ENCODE assay signal across 8 cellular contexts in the genomic region with DNA sequence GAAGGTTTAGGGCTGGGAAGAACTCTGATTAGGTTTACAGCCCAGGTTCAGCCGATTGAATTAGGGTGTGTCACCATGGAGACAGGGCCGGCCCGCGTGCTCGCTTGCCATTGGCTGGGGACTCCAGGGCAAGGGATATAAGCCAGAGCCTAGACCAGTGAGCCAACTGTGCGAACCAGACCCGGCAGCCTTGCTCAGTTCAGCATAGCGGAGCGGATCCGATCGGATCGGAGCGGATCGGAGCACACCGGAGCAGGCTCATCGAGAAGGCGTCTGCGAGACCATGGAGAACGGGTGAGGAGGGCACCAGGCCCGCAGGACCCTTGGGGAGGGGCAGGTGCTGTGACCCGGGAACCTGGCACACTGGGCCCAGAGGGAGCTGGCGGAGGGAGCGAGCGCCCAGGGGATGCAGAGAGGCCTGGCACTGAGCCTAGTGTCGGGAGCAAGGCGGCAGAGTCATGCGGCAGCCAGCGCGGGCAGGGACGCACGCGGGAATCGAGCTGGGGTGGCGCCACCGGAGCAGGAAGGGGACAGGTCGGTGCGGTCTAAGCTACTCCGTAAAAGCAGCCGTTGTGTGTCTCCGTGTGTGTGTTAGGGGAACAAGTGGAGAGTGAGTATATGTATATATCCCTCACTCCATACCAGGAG. TPM values are rescaled to one million over a fixed set of nuclear protein-coding genes. Genes with fewer than 3 reads are reported as not detected.
A peak's percentile ranks its signal among the peaks of the same experiment; 100 is the strongest.
DNase-seq lines count a peak whose midpoint lies in the region; ATAC-seq, FAIRE-seq and TF ChIP-seq lines count a peak whose summit lies in the region.

Gene PNP, plus strand, starts transcription at position 165 of the 648 bp plus-strand sequence. Its CDS starts 119 bp downstream, at position 284.

- peak within 1 kb of the TSS; percentile 63 for H3K27ac ChIP-seq in H1 (ENCODE audit: low read depth, low read length)
- peak within 1 kb of the TSS; percentile 62 for H3K27ac ChIP-seq in mesendoderm (ENCODE audit: low read depth, low read length)

- 1% methylated on average over 40 of the region's 40 CpGs; no CpG with 5 or more reads in 1 of the 2 experiments for WGBS in H1 (ENCODE audit: extremely low coverage in 1 of 2, insufficient coverage in 1 of 2, insufficient read length in 1 of 2, insufficient replicate concordance in 2 of 2, low coverage in 1 of 2, low lambda C conversion rate in 2 of 2, missing lambda C conversion rate in 1 of 2), 2 experiments
- no CpG with 5 or more reads among the region's 40 CpGs for WGBS in mesendoderm (ENCODE audit: extremely low coverage, insufficient coverage, low lambda C conversion rate)

- CTCF ChIA-PET in H1 (lab: Charles Lee; ENCODE audit: partially characterized antibody): interaction anchor here (1.2 to 1.7 kb wide), 3 partner anchors 54 to 144 kb away, joined by 3 to 10 read pairs (median 4); no protein-coding TSS in a partner anchor

- H2BK120ac ChIP-seq in H1 (replicated peaks; ENCODE audit: low read depth, low read length) (peak within 1 kb of the TSS; percentile 59), mesendoderm (ENCODE audit: low read depth, low read length) (no peak within 1 kb of the TSS)

- H3K23ac ChIP-seq in H1 (ENCODE audit: insufficient read length) (no peak within 1 kb of the TSS), mesendoderm (ENCODE audit: low read length) (peak within 1 kb of the TSS; percentile 52)

- H3K56ac ChIP-seq in H1 (replicated peaks; ENCODE audit: insufficient read length, low read depth, low read length) (peak within 1 kb of the TSS; percentile 56), mesendoderm (ENCODE audit: low read length) (peak within 1 kb of the TSS; percentile 89)

- TF ChIP-seq RAD21 in H1 (IDR thresholded peaks at IDR 0.05 in 1 of 2, conservative IDR thresholded peaks at IDR 0.05 in 1 of 2; ENCODE audit: low read depth in 2 of 2, low read length in 2 of 2): no peak; a peak in 1 of 4 replicates

- H3K9me3 ChIP-seq in H1 (ENCODE audit: insufficient read depth in 2 of 2, low read depth in 1 of 2, low read length in 1 of 2): no peaks in the 10 kb centered on the region

- H3K4me3 ChIP-seq in H1 (ENCODE audit: extremely low read depth in 1 of 4, insufficient read depth in 2 of 4, low read depth in 3 of 4, low read length in 4 of 4) (peak within 1 kb of the TSS; percentile 85 to 97 (median 90)), mesendoderm (ENCODE audit: low read length) (peak within 1 kb of the TSS; percentile 60)

- H4K91ac ChIP-seq in H1 (replicated peaks; ENCODE audit: insufficient read length, low read length): peak within 1 kb of the TSS; percentile 86

- H3K23me2 ChIP-seq in H1 (ENCODE audit: low read depth, low read length): peaks cover 10% of the 10 kb centered on the region

- H2BK15ac ChIP-seq in H1 (ENCODE audit: low read length): 0 out of 2 replicates have a peak within 1 kb of the TSS, but pooled peaks have one; percentile 76
- H2BK15ac ChIP-seq in mesendoderm (replicated peaks; ENCODE audit: low read depth): no peak within 1 kb of the TSS

- H3K79me2 ChIP-seq in H1 (ENCODE audit: control insufficient read depth in 1 of 2, insufficient read depth in 2 of 2, low read length in 2 of 2) (peaks cover 14 to 36% of the 10 kb centered on the region in 2 experiments; a peak in 3 of 4 replicates), mesendoderm (ENCODE audit: control insufficient read depth, insufficient read depth, low read length) (peaks cover 32% of the 10 kb centered on the region)

- H3K27me3 ChIP-seq in H1 (replicated peaks in 1 of 4; ENCODE audit: control insufficient read depth in 3 of 4, extremely low read depth in 1 of 4, insufficient read depth in 3 of 4, low read length in 3 of 4): no peaks in the 10 kb centered on the region; a peak in 1 of 7 replicates
- H3K27me3 ChIP-seq in mesendoderm (ENCODE audit: insufficient read depth, low read length, poor library complexity): no peaks in the 10 kb centered on the region

- peak within 1 kb of the TSS; percentile 97 for H3K4ac ChIP-seq in H1 (replicated peaks; ENCODE audit: insufficient read length, low read depth, low read length)
- peak within 1 kb of the TSS; percentile 29 for H3K4ac ChIP-seq in mesendoderm (ENCODE audit: low read depth, low read length)

- no peak within 1 kb of the TSS; the same call in 1 of the 2 replicates for H2BK20ac ChIP-seq in H1 (ENCODE audit: low read length)

- TF ChIP-seq CTCF in H1 (IDR thresholded peaks at IDR 0.05; ENCODE audit: control extremely low read depth in 1 of 3, insufficient read depth in 1 of 3, low read depth in 1 of 3, low read length in 3 of 3): no peak

- no peak for TF ChIP-seq EP300 in H1 (IDR thresholded peaks at IDR 0.05; ENCODE audit: borderline replicate concordance in 1 of 2, low read depth in 2 of 2, low read length in 2 of 2)

- peaks cover 0 to 5% (median 2%) of the 10 kb centered on the region in 4 experiments; a peak in 3 of 7 replicates for H3K4me1 ChIP-seq in H1 (replicated peaks in 1 of 4; ENCODE audit: control insufficient read depth in 3 of 4, insufficient read depth in 4 of 4, low read length in 3 of 4)
- peaks cover 7% of the 10 kb centered on the region for H3K4me1 ChIP-seq in mesendoderm (ENCODE audit: control insufficient read depth, low read depth, low read length)

- H3K36me3 ChIP-seq in H1 (ENCODE audit: control insufficient read depth in 2 of 4, insufficient read depth in 4 of 4, low read length in 3 of 4) (peaks cover 8 to 20% (median 18%) of the 10 kb centered on the region in 4 experiments; a peak in 7 of 8 replicates), mesendoderm (ENCODE audit: control insufficient read depth, insufficient read depth, low read length) (peaks cover 6% of the 10 kb centered on the region)

- H4K8ac ChIP-seq in H1 (ENCODE audit: extremely low read depth, insufficient read depth, low read length): peak within 1 kb of the TSS; percentile 96; the same call in 1 of the 2 replicates
- H4K8ac ChIP-seq in mesendoderm (ENCODE audit: low read depth, low read length): no peak within 1 kb of the TSS

- ATAC-seq in GM21390 (IDR thresholded peaks at IDR 0.05; ENCODE audit: unreplicated experiment): peak; percentile 92

- peak within 1 kb of the TSS; percentile 52 for H2AFZ ChIP-seq in H1 (ENCODE audit: low read length)

- peaks cover 12% of the 10 kb centered on the region; the same call in 1 of the 2 replicates for H3K79me1 ChIP-seq in H1 (ENCODE audit: low read depth, low read length)
- peaks cover 13% of the 10 kb centered on the region for H3K79me1 ChIP-seq in mesendoderm (ENCODE audit: low read length)

- H3K9ac ChIP-seq in H1 (replicated peaks in 1 of 4; ENCODE audit: extremely low read depth in 1 of 4, low read depth in 3 of 4, low read length in 3 of 4) (peak within 1 kb of the TSS; percentile 78 to 95 (median 92)), mesendoderm (ENCODE audit: low read length) (peak within 1 kb of the TSS; percentile 80)

- peak within 1 kb of the TSS; percentile 93 for H2BK12ac ChIP-seq in H1 (ENCODE audit: low read depth, low read length)

- POLR2A ChIA-PET in H1 (lab: Charles Lee; ENCODE audit: partially characterized antibody): interaction anchor here (0.6 to 6.7 kb wide), 53 partner anchors 7 to 685 kb away, joined by 3 to 88 read pairs (median 4); partner anchors contain the start of genes APEX1, CCNB1IP1, KLHL33 and OSGEP

- DNase-seq in Caki2 (ENCODE audit: low read depth) (peak; percentile 74), HUDEP-2 (lab: John Stamatoyannopoulos, UW; ENCODE audit: unreplicated experiment in 76 of 76) (peak in 74 of 76 experiments; percentile 25 to 93 (median 87)), NOMO-1 treated with dmso at 0.1 percent for 144 hours (lab: John Stamatoyannopoulos, UW; ENCODE audit: unreplicated experiment) (peak; percentile 83), H1 (ENCODE audit: low read depth in 1 of 2, low spot score in 2 of 2) (peak; percentile 78 to 96), mesendoderm (peak; percentile 97)
- DNase-seq in activated CD8-positive, alpha-beta memory T cell treated with anti-CD3 and anti-CD28 coated beads for 48 hours (ENCODE audit: low read depth in 2 of 3, low spot score in 2 of 3): peak; percentile 66 to 83 (median 79)
- peak; percentile 68 for DNase-seq in stimulated activated CD8-positive, alpha-beta memory T cell treated with anti-CD3 and anti-CD28 coated beads, Interleukin-15, amount 100 ng/mL, for 1 hour (ENCODE audit: low read depth)

- H2AK5ac ChIP-seq in H1 (ENCODE audit: low read depth, low read length) (no peak within 1 kb of the TSS; the same call in 1 of the 2 replicates), mesendoderm (ENCODE audit: low read length) (no peak within 1 kb of the TSS)

- peak within 1 kb of the TSS; percentile 24 for H3K14ac ChIP-seq in H1 (ENCODE audit: insufficient read length)

- TF ChIP-seq POLR2A in H1 (IDR thresholded peaks at IDR 0.05; ENCODE audit: control extremely low read depth in 1 of 2, low read depth in 2 of 2, low read length in 2 of 2): peak; percentile 99 to 100

- H4K20me1 ChIP-seq in H1 (replicated peaks in 1 of 2; ENCODE audit: control insufficient read depth in 1 of 2, insufficient read depth in 2 of 2, low read length in 2 of 2): peaks cover 4 to 8% of the 10 kb centered on the region in 2 experiments

- peak within 1 kb of the TSS; percentile 86 for H2BK5ac ChIP-seq in H1 (ENCODE audit: low read depth, low read length)
- peak within 1 kb of the TSS; percentile 29 for H2BK5ac ChIP-seq in mesendoderm (ENCODE audit: low read length)

- in situ Hi-C loops in Caki2 (cut with HindIII; ENCODE audit: low pct_unique_long_range_greater_than_20kb, low sequenced_read_pairs): no loop called here

- peak within 1 kb of the TSS; percentile 92 to 100 for H3K4me2 ChIP-seq in H1 (ENCODE audit: insufficient read depth in 1 of 2, low read depth in 2 of 2, low read length in 2 of 2)
- peak within 1 kb of the TSS; percentile 99 for H3K4me2 ChIP-seq in mesendoderm (ENCODE audit: low read length)

- H3K18ac ChIP-seq in H1 (ENCODE audit: extremely low read depth, low read length) (peak within 1 kb of the TSS; percentile 85), mesendoderm (ENCODE audit: low read length) (no peak within 1 kb of the TSS)

- H4K5ac ChIP-seq in H1 (ENCODE audit: insufficient read length, low read depth, low read length) (peak within 1 kb of the TSS; percentile 86), mesendoderm (ENCODE audit: low read length) (no peak within 1 kb of the TSS)

- FAIRE-seq in H1 (lab: Jason Lieb, UNC): peak; percentile 52

TF ChIP-seq in H1, 55 proteins besides CTCF, POLR2A, EP300 and RAD21 (continues in another document):
- TF ChIP-seq KDM4A (IDR thresholded peaks at IDR 0.05; ENCODE audit: low read depth, low read length, severe bottlenecking): peak; percentile 72

RNA-seq across cellular contexts. Expression of gene PNP, which starts in this region (rescaled TPM):
- total RNA-seq in Caki2 (2014; rRNA removed; shearing (Covaris generic); ENCODE audit: low replicate concordance): 35.2 and 79.3 TPM in 2 replicates
- 108 and 110 TPM in 2 replicates for total RNA-seq in H1 (2021; fragmentation: NEBNext Ultra II Directional; extraction: Animal tissue kit (Norgen Biotek cat#: 25700))
- 97.6 and 130 TPM in 2 replicates for polyA plus RNA-seq in H1 (2011; rRNA removed)
- polyA plus RNA-seq in H1 (2011; cell fraction: cytosol; rRNA removed): 133 TPM
- polyA plus RNA-seq in H1 (2011; cell fraction: nucleus; rRNA removed): 74.9 TPM
- polyA plus RNA-seq in H1 (2012, experiment 1 of 2): 101 to 121 TPM (median 113 TPM) in 4 replicates
- polyA plus RNA-seq in H1 (2012, experiment 2 of 2): 83.6 TPM
- 106 TPM for polyA plus RNA-seq in H1 (2013, experiment 1 of 2)
- polyA plus RNA-seq in H1 (2013, experiment 2 of 2): 109 TPM
- polyA minus RNA-seq in H1 (2011; rRNA and poly(A)+ RNA removed): 112 and 189 TPM in 2 replicates
- 85.6 TPM for polyA minus RNA-seq in H1 (2011; cell fraction: cytosol; rRNA and poly(A)+ RNA removed)
- 56.1 TPM for polyA minus RNA-seq in H1 (2011; cell fraction: nucleus; rRNA and poly(A)+ RNA removed)
- 201 TPM for polyA plus RNA-seq in mesendoderm (2013, experiment 1 of 2)
- polyA plus RNA-seq in mesendoderm (2013, experiment 2 of 2): 198 TPM

Comparison
In these comparisons a context has a peak if more than half of its experiments do, and no peak if none do; other contexts are left out.
1. Peak in every context shown above with its lines: DNase-seq, ATAC-seq, H3K4me3 ChIP-seq and H3K27ac ChIP-seq.